Comparison of ENCODE assay signal across 15 cellular contexts in genomic region chr20:17059465-17059864, GRCh38.
DNase-seq lines count a peak whose midpoint lies in the region; ATAC-seq and TF ChIP-seq lines count a peak whose summit lies in the region.
"Had no signal": no experiment of that assay in that cellular context is flagged by ENCODE, and none has a peak within 500 bp of the region (broad histone marks: within the 10 kb centered on the region; RNA-seq: fewer than 3 reads in every experiment).

No MANE protein-coding gene starts in this region.

- DNase-seq in COLO668 (lab: John Stamatoyannopoulos, UW; ENCODE audit: unreplicated experiment) (peak; percentile 36), Kasumi-1 (lab: John Stamatoyannopoulos, UW) (peak; percentile 3 to 7), OCI-M1 (lab: John Stamatoyannopoulos, UW) (peak; percentile 74), fibroblast of mammary gland (ENCODE audit: low read depth) (peak; percentile 0), NCI-H748 (lab: John Stamatoyannopoulos, UW; ENCODE audit: unreplicated experiment) (no peak)
- no peak for DNase-seq in activated CD4-positive, CD25-positive, alpha-beta regulatory T cell (lab: John Stamatoyannopoulos, UW)
- DNase-seq: activated naive CD8-positive, alpha-beta T cell treated with anti-CD3 and anti-CD28 coated beads, Interleukin-2, amount 50 U/mL, for 24 hours; GDM1; MM.1S; SK-N-SH; stimulated activated CD4-positive, alpha-beta T cell treated with anti-CD3 and anti-CD28 coated beads, Interleukin-1b, Interleukin-23, amount 100 ng/mL, for 48 hours had no signal

- H3K4me3 ChIP-seq in fibroblast of mammary gland (ENCODE audit: control insufficient read depth, low read depth, low read length), result no peak overlapping the region
- H3K4me3 ChIP-seq: prostate gland had no signal

- no peak for TF ChIP-seq CTCF in fibroblast of mammary gland (conservative IDR thresholded peaks at IDR 0.05; ENCODE audit: control insufficient read depth, insufficient read depth, low read depth, low read length)

- ATAC-seq in HG03175 (IDR thresholded peaks at IDR 0.05; ENCODE audit: unreplicated experiment) (no peak), GM18907 (IDR thresholded peaks at IDR 0.05; ENCODE audit: unreplicated experiment) (no peak)
- ATAC-seq: activated naive CD8-positive, alpha-beta T cell treated with anti-CD3 and anti-CD28 coated beads, Interleukin-2, amount 50 U/mL, for 24 hours; stimulated activated memory B cell treated with anti-CD40 and anti-IgM and Interleukin-4, amounts not matched to agents 10 μg/mL and 1 μg/mL and 100 μg/mL, for 72 hours had no signal

Comparison
In these comparisons a context has a peak if more than half of its experiments do, and no peak if none do; other contexts are left out.
1. DNase-seq: peak in COLO668 (single experiment), Kasumi-1 (2 of 2), OCI-M1 (single experiment) and fibroblast of mammary gland (single experiment); none in activated CD4-positive, CD25-positive, alpha-beta regulatory T cell (0 of 4) and NCI-H748 (single experiment).